In genomic region chr5:144179226-144179625, GRCh38 we compare ENCODE assay signal across 18 cellular contexts. TPM values are rescaled to one million over a fixed set of nuclear protein-coding genes. Genes with fewer than 3 reads are reported as not detected.
"Had no signal": no experiment of that assay in that cellular context is flagged by ENCODE, and none has a peak within 500 bp of the region (broad histone marks: within the 10 kb centered on the region; RNA-seq: fewer than 3 reads in every experiment).

No MANE protein-coding gene starts in this region.

- H3K4me1 ChIP-seq: esophagus squamous epithelium, heart left ventricle, suprapubic skin, thyroid gland, upper lobe of right lung, vagina had no signal

- DNase-seq: effector memory CD8-positive, alpha-beta T cell; esophagus squamous epithelium; heart left ventricle; hippocampal formation; kidney glomerular epithelial cell; mammary epithelial cell; naive thymus-derived CD4-positive, alpha-beta T cell; nephron progenitor cell; posterior cingulate gyrus; small intestine; stimulated activated CD4-positive, alpha-beta T cell treated with anti-CD3 and anti-CD28 coated beads, Interleukin-2, amount 100 ng/mL, for 48 hours; stimulated activated naive CD8-positive, alpha-beta T cell treated with anti-CD3 and anti-CD28 coated beads, Interleukin-15, Interleukin-2, amounts not matched to agents 100 U/mL and 50 U/mL, for 24 hours; thyroid gland; upper lobe of right lung had no signal

- ATAC-seq: effector memory CD8-positive, alpha-beta T cell; heart left ventricle; naive thymus-derived CD4-positive, alpha-beta T cell; stimulated activated naive CD8-positive, alpha-beta T cell treated with anti-CD3 and anti-CD28 coated beads, Interleukin-15, Interleukin-2, amounts not matched to agents 100 U/mL and 50 U/mL, for 24 hours; upper lobe of right lung had no signal

- H3K36me3 ChIP-seq: esophagus squamous epithelium, heart left ventricle, suprapubic skin, thyroid gland, upper lobe of right lung, vagina had no signal

- H3K27ac ChIP-seq: epithelial cell of prostate, esophagus squamous epithelium, heart left ventricle, suprapubic skin, thyroid gland, upper lobe of right lung, vagina had no signal

- H3K27me3 ChIP-seq: suprapubic skin, thyroid gland, upper lobe of right lung, vagina had no signal

- H3K4me3 ChIP-seq: esophagus squamous epithelium, heart left ventricle, suprapubic skin, thyroid gland, upper lobe of right lung, vagina had no signal

- H3K9me3 ChIP-seq: esophagus squamous epithelium, heart left ventricle, suprapubic skin, thyroid gland, upper lobe of right lung, vagina had no signal

RNA-seq across cellular contexts. Expression of gene KCTD16, which starts 8.6 kb away (rescaled TPM):
- total RNA-seq: esophagus squamous epithelium, lower leg skin had no signal
- polyA plus RNA-seq: heart left ventricle had no signal
